15 cellular contexts compared by ENCODE assay signal in the genomic region with DNA sequence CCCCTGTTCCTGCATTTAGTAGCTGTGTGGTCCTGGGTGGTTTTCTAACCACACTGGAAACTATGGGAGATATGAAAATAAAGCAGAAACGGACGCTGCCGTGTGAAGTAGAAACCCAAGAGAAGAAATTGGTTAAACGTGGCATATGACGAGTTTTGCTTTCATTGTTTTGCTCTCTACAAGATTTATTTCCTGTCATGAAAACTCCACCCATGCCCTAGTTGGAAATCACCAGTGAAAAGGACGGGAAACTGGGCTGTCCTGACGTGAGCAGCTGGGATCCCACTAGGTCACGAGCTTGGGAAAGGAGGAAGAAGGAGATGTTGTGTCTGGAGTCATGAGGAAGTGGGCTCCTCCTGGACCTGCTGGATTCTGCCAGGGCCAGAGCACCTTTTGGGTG.
A peak's percentile ranks its signal among the peaks of the same experiment; 100 is the strongest.
DNase-seq lines count a peak whose midpoint lies in the region; ATAC-seq and TF ChIP-seq lines count a peak whose summit lies in the region.
"Had no signal": no experiment of that assay in that cellular context is flagged by ENCODE, and none has a peak within 500 bp of the region (broad histone marks: within the 10 kb centered on the region; RNA-seq: fewer than 3 reads in every experiment).

No MANE protein-coding gene starts in this region.

- no peaks in the 10 kb centered on the region for H3K36me3 ChIP-seq in ascending aorta
- H3K36me3 ChIP-seq: cardiac muscle cell, neutrophil had no signal

- H3K9me3 Mint-ChIP-seq in stimulated activated effector memory CD8-positive, alpha-beta T cell treated with anti-CD3 and anti-CD28 coated beads, Interleukin-12 subunit alpha, Interleukin-12 subunit beta, amount 100 ng/mL, for 72 hours: no peaks in the 10 kb centered on the region
- H3K9me3 Mint-ChIP-seq: activated CD4-positive, alpha-beta memory T cell treated with anti-CD3 and anti-CD28 coated beads for 36 hours; T-helper 2 cell treated with Interferon-gamma antibody and Interleukin-4, amounts not matched to agents 5 μg/mL and 100 μg/mL, for 36 hours had no signal

- intact Hi-C loops in ascending aorta (cut with DNase I): loop anchor here (10.0 kb wide), 1 partner anchor 271 kb away; the partner anchor contains the start of gene GNG12

- no peaks in the 10 kb centered on the region for H3K27me3 ChIP-seq in ascending aorta
- H3K27me3 ChIP-seq: cardiac muscle cell, neutrophil had no signal

- in situ Hi-C loops in GM13977 (cut with MboI; ENCODE audit: low pct_unique_long_range_greater_than_20kb, low sequenced_read_pairs, unreplicated experiment): no loop called here

- DNase-seq in GM12865 (ENCODE audit: low read depth) (peak; percentile 29), ascending aorta (ENCODE audit: low spot score in 2 of 2) (peak in 1 of 2 donors; percentile 77), hepatic stellate cell (ENCODE audit: low spot score) (peak; percentile 59), GM13977 (ENCODE audit: low spot score) (no peak), RKO (ENCODE audit: low spot score) (no peak), inferior parietal cortex (ENCODE audit: extremely low spot score) (no peak), NCI-H2081 treated with DMSO at 0.1 percent for 48 hours (lab: John Stamatoyannopoulos, UW) (no peak)
- DNase-seq in stimulated activated effector memory CD8-positive, alpha-beta T cell treated with anti-CD3 and anti-CD28 coated beads, Interleukin-12 subunit alpha, Interleukin-12 subunit beta, amount 100 ng/mL, for 72 hours (ENCODE audit: low spot score in 2 of 2): no peak
- DNase-seq: activated CD4-positive, alpha-beta memory T cell treated with anti-CD3 and anti-CD28 coated beads for 36 hours; activated gamma-delta T cell treated with Interleukin-2 at 50 U/mL for 16 hours; C1 segment of cervical spinal cord; NCI-H345 had no signal

- H3K27ac Mint-ChIP-seq in stimulated activated effector memory CD8-positive, alpha-beta T cell treated with anti-CD3 and anti-CD28 coated beads, Interleukin-12 subunit alpha, Interleukin-12 subunit beta, amount 100 ng/mL, for 72 hours: peak overlapping the region; percentile 52
- H3K27ac Mint-ChIP-seq: activated CD4-positive, alpha-beta memory T cell treated with anti-CD3 and anti-CD28 coated beads for 36 hours; T-helper 2 cell treated with Interferon-gamma antibody and Interleukin-4, amounts not matched to agents 5 μg/mL and 100 μg/mL, for 36 hours had no signal

- no peak overlapping the region for H3K4me3 Mint-ChIP-seq in stimulated activated effector memory CD8-positive, alpha-beta T cell treated with anti-CD3 and anti-CD28 coated beads, Interleukin-12 subunit alpha, Interleukin-12 subunit beta, amount 100 ng/mL, for 72 hours
- H3K4me3 Mint-ChIP-seq: activated CD4-positive, alpha-beta memory T cell treated with anti-CD3 and anti-CD28 coated beads for 36 hours; T-helper 2 cell treated with Interferon-gamma antibody and Interleukin-4, amounts not matched to agents 5 μg/mL and 100 μg/mL, for 36 hours had no signal

- H3K4me1 ChIP-seq in ascending aorta: peaks cover 2 to 9% of the 10 kb centered on the region in 2 donors

- ATAC-seq in stimulated activated effector memory CD8-positive, alpha-beta T cell treated with anti-CD3 and anti-CD28 coated beads, Interleukin-12 subunit alpha, Interleukin-12 subunit beta, amount 100 ng/mL, for 72 hours: peak; percentile 47

- H3K9me3 ChIP-seq in ascending aorta: no peaks in the 10 kb centered on the region
- H3K9me3 ChIP-seq: neutrophil had no signal

- peak overlapping the region; percentile 66 to 67 for H3K27ac ChIP-seq in ascending aorta
- H3K27ac ChIP-seq: cardiac muscle cell, neutrophil had no signal

- TF ChIP-seq CTCF in GM12865 (IDR thresholded peaks at IDR 0.05; ENCODE audit: insufficient read depth, low read depth, low read length, missing control alignments) (no peak), ascending aorta (IDR thresholded peaks at IDR 0.05) (no peak), GM13977 (IDR thresholded peaks at IDR 0.05; ENCODE audit: extremely low read depth, insufficient read depth, missing control alignments) (no peak)

- H3K4me3 ChIP-seq in GM12865 (ENCODE audit: low read depth, low read length) (no peak overlapping the region), ascending aorta (no peak overlapping the region)
- H3K4me3 ChIP-seq: cardiac muscle cell had no signal

- peaks cover 10% of the 10 kb centered on the region for H3K4me1 Mint-ChIP-seq in stimulated activated effector memory CD8-positive, alpha-beta T cell treated with anti-CD3 and anti-CD28 coated beads, Interleukin-12 subunit alpha, Interleukin-12 subunit beta, amount 100 ng/mL, for 72 hours

- H3K36me3 Mint-ChIP-seq in stimulated activated effector memory CD8-positive, alpha-beta T cell treated with anti-CD3 and anti-CD28 coated beads, Interleukin-12 subunit alpha, Interleukin-12 subunit beta, amount 100 ng/mL, for 72 hours: no peaks in the 10 kb centered on the region
- H3K36me3 Mint-ChIP-seq: activated CD4-positive, alpha-beta memory T cell treated with anti-CD3 and anti-CD28 coated beads for 36 hours had no signal

Comparison
In these comparisons a context has a peak if more than half of its experiments do, and no peak if none do; other contexts are left out.
1. DNase-seq: peak in GM12865 (single experiment) and hepatic stellate cell (single experiment); none in stimulated activated effector memory CD8-positive, alpha-beta T cell treated with anti-CD3 and anti-CD28 coated beads, Interleukin-12 subunit alpha, Interleukin-12 subunit beta, amount 100 ng/mL, for 72 hours (0 of 2), GM13977 (single experiment), RKO (single experiment), inferior parietal cortex (single experiment) and NCI-H2081 treated with DMSO at 0.1 percent for 48 hours (single experiment).